8 cellular contexts compared by ENCODE assay signal in genomic region chr6:139996253-139996834, GRCh38.
DNase-seq lines count a peak whose midpoint lies in the region; ATAC-seq, FAIRE-seq and TF ChIP-seq lines count a peak whose summit lies in the region.

No MANE protein-coding gene starts in this region.

- in situ Hi-C loops in K562 (cut with MboI): loop anchor here (10.0 kb wide), 1 partner anchor 632 kb away; no protein-coding TSS in a partner anchor

- no peaks in the 10 kb centered on the region for H3K9me2 ChIP-seq in PC-3 (replicated peaks; ENCODE audit: low read length)

- WGBS in K562 (ENCODE audit: insufficient coverage, low coverage, missing lambda C conversion rate): 8% methylated on average over 6 of the region's 6 CpGs

- peak; percentile 72 for ATAC-seq in GM21360 (IDR thresholded peaks at IDR 0.05; ENCODE audit: unreplicated experiment)
- peak; percentile 98 for ATAC-seq in K562
- no peak for ATAC-seq in omental fat pad (ENCODE audit: low FRiP score)
- no peak for ATAC-seq in PC-3

- BruUV-seq in K562 (replicated peaks; lab: Mats Ljungman, UMichigan): no TSS peak
- no TSS peak for BruUV-seq in PC-3 (replicated peaks; lab: Mats Ljungman, UMichigan)

- H4K20me1 ChIP-seq in K562 (replicated peaks; ENCODE audit: control insufficient read depth, insufficient read depth, low read length) (no peaks in the 10 kb centered on the region), PC-3 (ENCODE audit: low read length) (no peaks in the 10 kb centered on the region)

- H3K27me3 ChIP-seq in GM06990 (replicated peaks; ENCODE audit: control insufficient read depth, insufficient read depth, low read length): no peaks in the 10 kb centered on the region
- no peaks in the 10 kb centered on the region for H3K27me3 ChIP-seq in K562 (ENCODE audit: control insufficient read depth in 2 of 2, insufficient read depth in 2 of 2, low read length in 2 of 2)
- H3K27me3 ChIP-seq in PC-3 (ENCODE audit: low read length): no peaks in the 10 kb centered on the region

- no peaks in the 10 kb centered on the region for H3K36me3 Mint-ChIP-seq in immature natural killer cell

- H3K9me1 ChIP-seq in K562 (ENCODE audit: control insufficient read depth, insufficient read depth, low read length): no peaks in the 10 kb centered on the region

- TF ChIP-seq RAD21 in K562 (CRISPR knock-in tag; conservative IDR thresholded peaks at IDR 0.05 in 1 of 2, IDR thresholded peaks at IDR 0.05 in 1 of 2): peak; percentile 86 to 93

- no peaks in the 10 kb centered on the region for H3F3A ChIP-seq in PC-3 (ENCODE audit: low read length, unreplicated experiment)

- intact Hi-C loops in K562 (cut with micrococcal nuclease): loop anchor here (1.0 to 5.0 kb wide), 3 partner anchors 64 to 627 kb away; no protein-coding TSS in a partner anchor
- intact Hi-C loops in PC-3 (cut with micrococcal nuclease): no loop called here

- DNase-seq in GM06990 (ENCODE audit: extremely low read depth, insufficient read length) (no peak), HK-2 (ENCODE audit: unreplicated experiment) (peak; percentile 35), K562 (ENCODE audit: extremely low read depth in 1 of 4, low spot score in 3 of 4) (peak in 2 of 4 experiments; percentile 47 to 62), omental fat pad (ENCODE audit: low spot score) (no peak), PC-3 (no peak), immature natural killer cell (no peak)
- DNase-seq in stimulated activated CD8-positive, alpha-beta memory T cell treated with anti-CD3 and anti-CD28 coated beads, Interleukin-4, amount 100 ng/mL, for 48 hours: no peak

- H3K4me3 Mint-ChIP-seq in immature natural killer cell: no peak overlapping the region

- FAIRE-seq in K562 (lab: Jason Lieb, UNC): peak; percentile 85

- H3K27ac ChIP-seq in K562 (ENCODE audit: extremely low read depth, low read depth, low read length): no peak overlapping the region
- H3K27ac ChIP-seq in PC-3 (ENCODE audit: low read length): no peak overlapping the region

- no peaks in the 10 kb centered on the region for H3K79me2 ChIP-seq in K562 (ENCODE audit: control insufficient read depth, insufficient read depth, low read length)
- H3K79me2 ChIP-seq in PC-3 (ENCODE audit: low read length): no peaks in the 10 kb centered on the region

- H2AFZ ChIP-seq in K562 (ENCODE audit: low read depth, low read length) (peak overlapping the region; percentile 18; the same call in 1 of the 2 replicates), PC-3 (ENCODE audit: low read length) (no peak overlapping the region)

- TF ChIP-seq CTCF in GM06990 (IDR thresholded peaks at IDR 0.05; ENCODE audit: insufficient read depth, low read length, poor library complexity, severe bottlenecking): peak; percentile 5
- peak; percentile 44 to 71 (median 68); a peak in 5 of 6 replicates for TF ChIP-seq CTCF in K562 (IDR thresholded peaks at IDR 0.05 in 2 of 3, conservative IDR thresholded peaks at IDR 0.05 in 1 of 3; ENCODE audit: insufficient read depth in 2 of 3, low read depth in 1 of 3, low read length in 3 of 3)
- TF ChIP-seq CTCF in omental fat pad (IDR thresholded peaks at IDR 0.05): no peak
- TF ChIP-seq CTCF in PC-3 (conservative IDR thresholded peaks at IDR 0.05; ENCODE audit: low read depth, low read length): no peak

- H3K4me3 ChIP-seq in GM06990 (replicated peaks; ENCODE audit: low read depth, low read length) (no peak overlapping the region), K562 (no peak overlapping the region), PC-3 (ENCODE audit: low read length) (no peak overlapping the region)

- H3K9me3 Mint-ChIP-seq in immature natural killer cell: no peaks in the 10 kb centered on the region

- H3K36me3 ChIP-seq in GM06990 (ENCODE audit: control insufficient read depth, insufficient read depth, low read length): no peaks in the 10 kb centered on the region
- H3K36me3 ChIP-seq in K562 (ENCODE audit: control insufficient read depth, insufficient read depth, low read length): no peaks in the 10 kb centered on the region
- no peaks in the 10 kb centered on the region for H3K36me3 ChIP-seq in PC-3 (ENCODE audit: low read depth, low read length)

- POLR2A ChIA-PET in K562 (lab: Yijun Ruan, JAX) (no interaction called here), PC-3 (lab: Charles Lee; ENCODE audit: unreplicated experiment) (no interaction called here)

- TF ChIP-seq POLR2A in K562 (conservative IDR thresholded peaks at IDR 0.05): no peak

- no peaks in the 10 kb centered on the region for H3K9me3 ChIP-seq in K562 (replicated peaks; ENCODE audit: control insufficient read depth, insufficient read depth, low read depth, low read length)
- H3K9me3 ChIP-seq in PC-3 (ENCODE audit: low read length): no peaks in the 10 kb centered on the region

- CTCF ChIA-PET in K562 (lab: Yijun Ruan, JAX; ENCODE audit: low intra/inter-chr PET ratio) (interaction anchor here (1.2 to 1.4 kb wide), 3 partner anchors 623 to 1181 kb away, joined by 3 to 11 read pairs (median 4); no protein-coding TSS in a partner anchor), PC-3 (lab: Charles Lee) (no interaction called here)

- H3K27me3 Mint-ChIP-seq in immature natural killer cell (ENCODE audit: low read depth in 3 of 3): peaks cover 0 to 2% (median 1%) of the 10 kb centered on the region in 3 donors

- no peaks in the 10 kb centered on the region for H3K4me1 ChIP-seq in K562 (replicated peaks in 1 of 2; ENCODE audit: control insufficient read depth in 2 of 2, insufficient read depth in 2 of 2, low read length in 2 of 2)
- no peaks in the 10 kb centered on the region for H3K4me1 ChIP-seq in PC-3 (ENCODE audit: insufficient read depth, low read length)

- no peak for TF ChIP-seq EP300 in K562 (IDR thresholded peaks at IDR 0.05; ENCODE audit: low read length)

- H3K9ac ChIP-seq in K562 (ENCODE audit: insufficient read depth in 1 of 2, low read depth in 2 of 2, low read length in 2 of 2): no peak overlapping the region
- H3K9ac ChIP-seq in PC-3 (ENCODE audit: low read length): no peak overlapping the region

- H3K4me2 ChIP-seq in K562 (ENCODE audit: insufficient read depth, low read length) (no peak overlapping the region), PC-3 (ENCODE audit: low read length) (no peak overlapping the region)

- no peaks in the 10 kb centered on the region for H3K4me1 Mint-ChIP-seq in immature natural killer cell

- no peak overlapping the region for H3K27ac Mint-ChIP-seq in immature natural killer cell

TF ChIP-seq in K562, 482 proteins besides CTCF, POLR2A, EP300 and RAD21 (continues in another document):
- no peak for TF ChIP-seq DNMT1 (IDR thresholded peaks at IDR 0.05)
- TF ChIP-seq FOXJ2 (tag; IDR thresholded peaks at IDR 0.05): no peak
- 0 out of 2 replicates have a peak, but pooled peaks have one; percentile 47 for TF ChIP-seq TEAD2 (tag; IDR thresholded peaks at IDR 0.05)
- peak; percentile 80 for TF ChIP-seq ZNF316 (IDR thresholded peaks at IDR 0.05)
- no peak for TF ChIP-seq ZNF584 (CRISPR knock-in tag; IDR thresholded peaks at IDR 0.05; ENCODE audit: low read depth)
- no peak for TF ChIP-seq SMARCA5 (IDR thresholded peaks at IDR 0.05)
- TF ChIP-seq ZNF707 (CRISPR knock-in tag; conservative IDR thresholded peaks at IDR 0.05): no peak
- 0 out of 4 replicates have a peak, but pooled peaks of 1 of the 2 experiments have one; percentile 11 for TF ChIP-seq RCOR1 (IDR thresholded peaks at IDR 0.05; ENCODE audit: borderline replicate concordance in 1 of 2, low read depth in 2 of 2, low read length in 2 of 2)
- TF ChIP-seq KAT7 (CRISPR knock-in tag; IDR thresholded peaks at IDR 0.05; ENCODE audit: borderline replicate concordance): no peak
- no peak for TF ChIP-seq CREB1 (IDR thresholded peaks at IDR 0.05)
- no peak for TF ChIP-seq CREB1 (CRISPR knock-in tag; IDR thresholded peaks at IDR 0.05)
- TF ChIP-seq TCF7L2 (IDR thresholded peaks at IDR 0.05; ENCODE audit: low read depth, low read length): no peak
- TF ChIP-seq BRD9 (IDR thresholded peaks at IDR 0.05; ENCODE audit: low read depth, partially characterized antibody): no peak
- no peak for TF ChIP-seq ZBTB5 (IDR thresholded peaks at IDR 0.05)
- no peak for TF ChIP-seq PTTG1 (tag; IDR thresholded peaks at IDR 0.05; ENCODE audit: low read depth)
- no peak for TF ChIP-seq PTBP1 (IDR thresholded peaks at IDR 0.05; ENCODE audit: low read depth, low read length)
- peak; percentile 81 for TF ChIP-seq DEAF1 (CRISPR knock-in tag; IDR thresholded peaks at IDR 0.05)
- TF ChIP-seq ESRRA (IDR thresholded peaks at IDR 0.05; ENCODE audit: borderline replicate concordance, low read depth): peak; percentile 84; the same call in 1 of the 2 replicates
- no peak for TF ChIP-seq ZNF282 (CRISPR knock-in tag; IDR thresholded peaks at IDR 0.05)
- TF ChIP-seq RFX7 (CRISPR knock-in tag; IDR thresholded peaks at IDR 0.05): no peak
- peak; percentile 72 for TF ChIP-seq MAFG (tag; conservative IDR thresholded peaks at IDR 0.05)

Comparison
In these comparisons a context has a peak if more than half of its experiments do, and no peak if none do; other contexts are left out.
1. CTCF ChIP-seq: peak in GM06990 (single experiment) and K562 (3 of 3); none in omental fat pad (0 of 3) and PC-3 (single experiment).
2. ATAC-seq: peak in GM21360 (single experiment) and K562 (single experiment); none in omental fat pad (single experiment) and PC-3 (single experiment).